ENCODE assay signal across 1 cellular context in genomic region chr6:13873288-13874190, GRCh38.
A peak's percentile ranks its signal among the peaks of the same experiment; 100 is the strongest.
TF ChIP-seq lines count a peak whose summit lies in the region.

No MANE protein-coding gene starts in this region.

TF ChIP-seq in HepG2, 621 proteins besides CTCF, POLR2A, EP300 and RAD21 (continued from another document and continues in another):
- TF ChIP-seq, protein P1, sequence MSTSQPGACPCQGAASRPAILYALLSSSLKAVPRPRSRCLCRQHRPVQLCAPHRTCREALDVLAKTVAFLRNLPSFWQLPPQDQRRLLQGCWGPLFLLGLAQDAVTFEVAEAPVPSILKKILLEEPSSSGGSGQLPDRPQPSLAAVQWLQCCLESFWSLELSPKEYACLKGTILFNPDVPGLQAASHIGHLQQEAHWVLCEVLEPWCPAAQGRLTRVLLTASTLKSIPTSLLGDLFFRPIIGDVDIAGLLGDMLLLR (CRISPR knock-in tag; IDR thresholded peaks at IDR 0.05): peak; percentile 91
- no peak for TF ChIP-seq PHB2 (IDR thresholded peaks at IDR 0.05; ENCODE audit: partially characterized antibody)
- no peak; the same call in 1 of the 2 replicates for TF ChIP-seq SIN3A (IDR thresholded peaks at IDR 0.05; ENCODE audit: borderline replicate concordance, low read depth, low read length)
- TF ChIP-seq ZNF816 (CRISPR knock-in tag; IDR thresholded peaks at IDR 0.05; ENCODE audit: borderline replicate concordance): no peak; the same call in 1 of the 2 replicates
- TF ChIP-seq THAP11 (CRISPR knock-in tag; IDR thresholded peaks at IDR 0.05): peak; percentile 77
- TF ChIP-seq ZNF614 (CRISPR knock-in tag; IDR thresholded peaks at IDR 0.05; ENCODE audit: borderline replicate concordance): peak; percentile 81; the same call in 1 of the 2 replicates
- no peak for TF ChIP-seq ZFP82 (CRISPR knock-in tag; IDR thresholded peaks at IDR 0.05; ENCODE audit: borderline replicate concordance)
- TF ChIP-seq SMAD9 (CRISPR knock-in tag; IDR thresholded peaks at IDR 0.05): peak; percentile 95
- TF ChIP-seq, protein P2, sequence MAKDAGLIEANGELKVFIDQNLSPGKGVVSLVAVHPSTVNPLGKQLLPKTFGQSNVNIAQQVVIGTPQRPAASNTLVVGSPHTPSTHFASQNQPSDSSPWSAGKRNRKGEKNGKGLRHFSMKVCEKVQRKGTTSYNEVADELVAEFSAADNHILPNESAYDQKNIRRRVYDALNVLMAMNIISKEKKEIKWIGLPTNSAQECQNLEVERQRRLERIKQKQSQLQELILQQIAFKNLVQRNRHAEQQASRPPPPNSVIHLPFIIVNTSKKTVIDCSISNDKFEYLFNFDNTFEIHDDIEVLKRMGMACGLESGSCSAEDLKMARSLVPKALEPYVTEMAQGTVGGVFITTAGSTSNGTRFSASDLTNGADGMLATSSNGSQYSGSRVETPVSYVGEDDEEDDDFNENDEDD (CRISPR knock-in tag; IDR thresholded peaks at IDR 0.05; ENCODE audit: borderline replicate concordance): peak; percentile 98
- TF ChIP-seq ZNF180 (CRISPR knock-in tag; IDR thresholded peaks at IDR 0.05; ENCODE audit: borderline replicate concordance, low read depth): no peak; the same call in 1 of the 2 replicates
- peak; percentile 97 for TF ChIP-seq DZIP1 (CRISPR knock-in tag; IDR thresholded peaks at IDR 0.05)
- no peak for TF ChIP-seq RFX5 (IDR thresholded peaks at IDR 0.05; ENCODE audit: low read depth, low read length)
- TF ChIP-seq, protein P3, sequence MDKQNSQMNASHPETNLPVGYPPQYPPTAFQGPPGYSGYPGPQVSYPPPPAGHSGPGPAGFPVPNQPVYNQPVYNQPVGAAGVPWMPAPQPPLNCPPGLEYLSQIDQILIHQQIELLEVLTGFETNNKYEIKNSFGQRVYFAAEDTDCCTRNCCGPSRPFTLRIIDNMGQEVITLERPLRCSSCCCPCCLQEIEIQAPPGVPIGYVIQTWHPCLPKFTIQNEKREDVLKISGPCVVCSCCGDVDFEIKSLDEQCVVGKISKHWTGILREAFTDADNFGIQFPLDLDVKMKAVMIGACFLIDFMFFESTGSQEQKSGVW (CRISPR knock-in tag; IDR thresholded peaks at IDR 0.05; ENCODE audit: borderline replicate concordance): no peak
- TF ChIP-seq ARID4A (CRISPR knock-in tag; IDR thresholded peaks at IDR 0.05; ENCODE audit: borderline replicate concordance): peak; percentile 78
- TF ChIP-seq ZNF143 (CRISPR knock-in tag; IDR thresholded peaks at IDR 0.05): 0 out of 2 replicates have a peak, but pooled peaks have one; percentile 53
- 0 out of 2 replicates have a peak, but pooled peaks have one; percentile 56 for TF ChIP-seq ZBTB3 (CRISPR knock-in tag; IDR thresholded peaks at IDR 0.05; ENCODE audit: borderline replicate concordance, low read depth)
- TF ChIP-seq POLR2AphosphoS5 (IDR thresholded peaks at IDR 0.05; ENCODE audit: low read depth, low read length): no peak
- peak; percentile 82 for TF ChIP-seq ZNF280D (CRISPR knock-in tag; IDR thresholded peaks at IDR 0.05)
- peak; percentile 56 for TF ChIP-seq ASH2L (IDR thresholded peaks at IDR 0.05; ENCODE audit: insufficient read length, low read depth, low read length)
- TF ChIP-seq HDAC2 (CRISPR knock-in tag; IDR thresholded peaks at IDR 0.05): peak; percentile 86
- TF ChIP-seq, protein P4, sequence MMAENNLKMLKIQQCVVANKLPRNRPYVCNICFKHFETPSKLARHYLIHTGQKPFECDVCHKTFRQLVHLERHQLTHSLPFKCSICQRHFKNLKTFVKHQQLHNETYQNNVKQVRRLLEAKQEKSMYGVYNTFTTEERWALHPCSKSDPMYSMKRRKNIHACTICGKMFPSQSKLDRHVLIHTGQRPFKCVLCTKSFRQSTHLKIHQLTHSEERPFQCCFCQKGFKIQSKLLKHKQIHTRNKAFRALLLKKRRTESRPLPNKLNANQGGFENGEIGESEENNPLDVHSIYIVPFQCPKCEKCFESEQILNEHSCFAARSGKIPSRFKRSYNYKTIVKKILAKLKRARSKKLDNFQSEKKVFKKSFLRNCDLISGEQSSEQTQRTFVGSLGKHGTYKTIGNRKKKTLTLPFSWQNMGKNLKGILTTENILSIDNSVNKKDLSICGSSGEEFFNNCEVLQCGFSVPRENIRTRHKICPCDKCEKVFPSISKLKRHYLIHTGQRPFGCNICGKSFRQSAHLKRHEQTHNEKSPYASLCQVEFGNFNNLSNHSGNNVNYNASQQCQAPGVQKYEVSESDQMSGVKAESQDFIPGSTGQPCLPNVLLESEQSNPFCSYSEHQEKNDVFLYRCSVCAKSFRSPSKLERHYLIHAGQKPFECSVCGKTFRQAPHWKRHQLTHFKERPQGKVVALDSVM (CRISPR knock-in tag; IDR thresholded peaks at IDR 0.05): peak; percentile 64; the same call in 1 of the 2 replicates
- TF ChIP-seq YEATS4 (CRISPR knock-in tag; IDR thresholded peaks at IDR 0.05; ENCODE audit: borderline replicate concordance): peak; percentile 56; the same call in 1 of the 2 replicates
- TF ChIP-seq, protein P5, sequence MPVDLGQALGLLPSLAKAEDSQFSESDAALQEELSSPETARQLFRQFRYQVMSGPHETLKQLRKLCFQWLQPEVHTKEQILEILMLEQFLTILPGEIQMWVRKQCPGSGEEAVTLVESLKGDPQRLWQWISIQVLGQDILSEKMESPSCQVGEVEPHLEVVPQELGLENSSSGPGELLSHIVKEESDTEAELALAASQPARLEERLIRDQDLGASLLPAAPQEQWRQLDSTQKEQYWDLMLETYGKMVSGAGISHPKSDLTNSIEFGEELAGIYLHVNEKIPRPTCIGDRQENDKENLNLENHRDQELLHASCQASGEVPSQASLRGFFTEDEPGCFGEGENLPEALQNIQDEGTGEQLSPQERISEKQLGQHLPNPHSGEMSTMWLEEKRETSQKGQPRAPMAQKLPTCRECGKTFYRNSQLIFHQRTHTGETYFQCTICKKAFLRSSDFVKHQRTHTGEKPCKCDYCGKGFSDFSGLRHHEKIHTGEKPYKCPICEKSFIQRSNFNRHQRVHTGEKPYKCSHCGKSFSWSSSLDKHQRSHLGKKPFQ (CRISPR knock-in tag; IDR thresholded peaks at IDR 0.05; ENCODE audit: insufficient replicate concordance): peak; percentile 43
- no peak for TF ChIP-seq SNAPC4 (CRISPR knock-in tag; IDR thresholded peaks at IDR 0.05)
- TF ChIP-seq DR1 (CRISPR knock-in tag; IDR thresholded peaks at IDR 0.05): no peak
- TF ChIP-seq MTA1 (CRISPR knock-in tag; IDR thresholded peaks at IDR 0.05; ENCODE audit: borderline replicate concordance): peak; percentile 93; the same call in 1 of the 2 replicates
- no peak for TF ChIP-seq NR2F6 (IDR thresholded peaks at IDR 0.05)
- peak; percentile 72 for TF ChIP-seq NR2F6 (CRISPR knock-in tag; IDR thresholded peaks at IDR 0.05)
